Comparison of ENCODE assay signal across 1 cellular context in the genomic region with DNA sequence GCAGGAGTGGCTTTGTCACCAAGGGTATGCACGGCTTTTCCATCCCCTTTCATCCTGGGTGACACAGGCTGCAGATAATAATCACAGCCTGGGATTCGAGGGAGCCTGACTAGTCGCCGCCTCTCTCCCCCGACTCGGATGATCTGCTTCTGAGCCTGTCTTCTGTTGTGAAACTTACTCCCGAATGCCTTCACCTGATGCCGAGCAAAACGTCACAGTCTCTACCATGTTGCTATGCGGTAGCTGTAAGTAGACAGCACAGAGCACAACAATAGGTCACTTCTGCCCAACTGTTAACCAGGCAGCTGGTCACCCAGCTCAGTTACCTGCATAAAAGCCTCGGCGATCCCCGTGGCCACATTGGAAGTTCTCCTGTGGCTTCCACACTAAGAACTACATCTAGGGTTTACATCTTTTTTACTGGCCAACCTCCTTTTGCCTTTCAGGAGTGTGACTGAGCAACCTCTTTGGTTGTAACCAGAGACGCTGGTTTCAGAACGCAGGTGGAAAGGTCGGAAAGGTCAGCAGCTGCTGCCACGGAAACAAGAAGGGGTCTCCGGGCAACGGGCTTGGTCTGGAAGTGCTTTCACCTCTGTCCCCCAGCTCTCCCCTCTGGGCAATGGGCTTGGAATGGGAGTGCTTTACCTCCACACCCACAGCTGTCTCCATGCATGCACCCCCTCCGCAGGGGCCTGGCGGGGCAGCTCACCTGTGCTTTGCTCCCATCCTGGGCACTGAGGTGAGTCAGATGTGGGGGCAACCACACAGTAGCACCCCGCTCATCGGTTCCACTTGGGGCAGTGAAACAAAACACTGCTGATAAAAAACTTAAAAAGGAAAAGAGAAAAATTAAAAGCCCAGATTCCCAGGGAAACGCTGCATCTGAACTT.
TF ChIP-seq lines count a peak whose summit lies in the region.

No MANE protein-coding gene starts in this region.

TF ChIP-seq in K562, 482 proteins besides CTCF, POLR2A, EP300 and RAD21:
- TF ChIP-seq JUND (IDR thresholded peaks at IDR 0.05; ENCODE audit: borderline replicate concordance, low read depth, low read length) (peak; percentile 24; the same call in 1 of the 2 replicates), JUND (tag; IDR thresholded peaks at IDR 0.05; ENCODE audit: borderline replicate concordance, low read depth, low read length) (no peak; the same call in 2 of the 3 replicates), ATF6 (CRISPR knock-in tag; IDR thresholded peaks at IDR 0.05) (no peak), ZNF133 (CRISPR knock-in tag; IDR thresholded peaks at IDR 0.05) (no peak), ARHGAP35 (IDR thresholded peaks at IDR 0.05; ENCODE audit: partially characterized antibody) (no peak), CEBPG (CRISPR knock-in tag; IDR thresholded peaks at IDR 0.05) (no peak), CEBPG (tag; conservative IDR thresholded peaks at IDR 0.05 in 1 of 2, IDR thresholded peaks at IDR 0.05 in 1 of 2) (peak in 1 of 2 experiments; percentile 30; a peak in 1 of 4 replicates), RCOR1 (IDR thresholded peaks at IDR 0.05; ENCODE audit: borderline replicate concordance in 1 of 2, low read depth in 2 of 2, low read length in 2 of 2) (peak in 1 of 2 experiments; percentile 49; a peak in 1 of 4 replicates), ZSCAN32 (CRISPR knock-in tag; IDR thresholded peaks at IDR 0.05) (no peak), DPF2 (IDR thresholded peaks at IDR 0.05) (peak; percentile 10; the same call in 1 of the 2 replicates), SMC3 (conservative IDR thresholded peaks at IDR 0.05; ENCODE audit: insufficient read depth, low read depth, low read length) (no peak), ZNF175 (CRISPR knock-in tag; IDR thresholded peaks at IDR 0.05; ENCODE audit: low read depth) (no peak), TFAP4 (CRISPR knock-in tag; IDR thresholded peaks at IDR 0.05; ENCODE audit: borderline replicate concordance) (peak; percentile 60; the same call in 1 of the 2 replicates), L3MBTL2 (IDR thresholded peaks at IDR 0.05) (peak; percentile 11; the same call in 1 of the 2 replicates), ERF (CRISPR knock-in tag; IDR thresholded peaks at IDR 0.05) (no peak), NFATC3 (IDR thresholded peaks at IDR 0.05) (no peak), SRSF7 (optimal IDR thresholded peaks at IDR 0.05; ENCODE audit: low read depth, low read length) (no peak), ZNF354B (CRISPR knock-in tag; IDR thresholded peaks at IDR 0.05) (no peak), CEBPB (tag; IDR thresholded peaks at IDR 0.05) (peak; percentile 56), RFX1 (IDR thresholded peaks at IDR 0.05) (peak; percentile 80), ZHX1 (conservative IDR thresholded peaks at IDR 0.05; ENCODE audit: low read length) (no peak), GABPB2 (CRISPR knock-in tag; conservative IDR thresholded peaks at IDR 0.05) (no peak), PREB (CRISPR knock-in tag; IDR thresholded peaks at IDR 0.05) (no peak), ZNF639 (CRISPR knock-in tag; conservative IDR thresholded peaks at IDR 0.05 in 1 of 2, IDR thresholded peaks at IDR 0.05 in 1 of 2) (0 out of 4 replicates have a peak, but pooled peaks of 1 of the 2 experiments have one; percentile 29), ATF1 (CRISPR knock-in tag; IDR thresholded peaks at IDR 0.05) (no peak), ATF1 (tag; IDR thresholded peaks at IDR 0.05) (peak; percentile 35; the same call in 1 of the 2 replicates), TAF7 (tag; IDR thresholded peaks at IDR 0.05) (no peak), KDM5B (IDR thresholded peaks at IDR 0.05; ENCODE audit: insufficient replicate concordance, low read depth, low read length) (peak; percentile 22)
- TF ChIP-seq, protein P1, sequence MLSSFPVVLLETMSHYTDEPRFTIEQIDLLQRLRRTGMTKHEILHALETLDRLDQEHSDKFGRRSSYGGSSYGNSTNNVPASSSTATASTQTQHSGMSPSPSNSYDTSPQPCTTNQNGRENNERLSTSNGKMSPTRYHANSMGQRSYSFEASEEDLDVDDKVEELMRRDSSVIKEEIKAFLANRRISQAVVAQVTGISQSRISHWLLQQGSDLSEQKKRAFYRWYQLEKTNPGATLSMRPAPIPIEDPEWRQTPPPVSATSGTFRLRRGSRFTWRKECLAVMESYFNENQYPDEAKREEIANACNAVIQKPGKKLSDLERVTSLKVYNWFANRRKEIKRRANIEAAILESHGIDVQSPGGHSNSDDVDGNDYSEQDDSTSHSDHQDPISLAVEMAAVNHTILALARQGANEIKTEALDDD (IDR thresholded peaks at IDR 0.05) = peak; percentile 95
- TF ChIP-seq, protein P2, sequence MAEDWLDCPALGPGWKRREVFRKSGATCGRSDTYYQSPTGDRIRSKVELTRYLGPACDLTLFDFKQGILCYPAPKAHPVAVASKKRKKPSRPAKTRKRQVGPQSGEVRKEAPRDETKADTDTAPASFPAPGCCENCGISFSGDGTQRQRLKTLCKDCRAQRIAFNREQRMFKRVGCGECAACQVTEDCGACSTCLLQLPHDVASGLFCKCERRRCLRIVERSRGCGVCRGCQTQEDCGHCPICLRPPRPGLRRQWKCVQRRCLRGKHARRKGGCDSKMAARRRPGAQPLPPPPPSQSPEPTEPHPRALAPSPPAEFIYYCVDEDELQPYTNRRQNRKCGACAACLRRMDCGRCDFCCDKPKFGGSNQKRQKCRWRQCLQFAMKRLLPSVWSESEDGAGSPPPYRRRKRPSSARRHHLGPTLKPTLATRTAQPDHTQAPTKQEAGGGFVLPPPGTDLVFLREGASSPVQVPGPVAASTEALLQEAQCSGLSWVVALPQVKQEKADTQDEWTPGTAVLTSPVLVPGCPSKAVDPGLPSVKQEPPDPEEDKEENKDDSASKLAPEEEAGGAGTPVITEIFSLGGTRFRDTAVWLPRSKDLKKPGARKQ (CRISPR knock-in tag; IDR thresholded peaks at IDR 0.05) = no peak
- TF ChIP-seq, protein P3, sequence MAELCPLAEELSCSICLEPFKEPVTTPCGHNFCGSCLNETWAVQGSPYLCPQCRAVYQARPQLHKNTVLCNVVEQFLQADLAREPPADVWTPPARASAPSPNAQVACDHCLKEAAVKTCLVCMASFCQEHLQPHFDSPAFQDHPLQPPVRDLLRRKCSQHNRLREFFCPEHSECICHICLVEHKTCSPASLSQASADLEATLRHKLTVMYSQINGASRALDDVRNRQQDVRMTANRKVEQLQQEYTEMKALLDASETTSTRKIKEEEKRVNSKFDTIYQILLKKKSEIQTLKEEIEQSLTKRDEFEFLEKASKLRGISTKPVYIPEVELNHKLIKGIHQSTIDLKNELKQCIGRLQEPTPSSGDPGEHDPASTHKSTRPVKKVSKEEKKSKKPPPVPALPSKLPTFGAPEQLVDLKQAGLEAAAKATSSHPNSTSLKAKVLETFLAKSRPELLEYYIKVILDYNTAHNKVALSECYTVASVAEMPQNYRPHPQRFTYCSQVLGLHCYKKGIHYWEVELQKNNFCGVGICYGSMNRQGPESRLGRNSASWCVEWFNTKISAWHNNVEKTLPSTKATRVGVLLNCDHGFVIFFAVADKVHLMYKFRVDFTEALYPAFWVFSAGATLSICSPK (IDR thresholded peaks at IDR 0.05; ENCODE audit: borderline replicate concordance) = no peak
